Comparison of ENCODE assay signal across 1 cellular context in the genomic region with DNA sequence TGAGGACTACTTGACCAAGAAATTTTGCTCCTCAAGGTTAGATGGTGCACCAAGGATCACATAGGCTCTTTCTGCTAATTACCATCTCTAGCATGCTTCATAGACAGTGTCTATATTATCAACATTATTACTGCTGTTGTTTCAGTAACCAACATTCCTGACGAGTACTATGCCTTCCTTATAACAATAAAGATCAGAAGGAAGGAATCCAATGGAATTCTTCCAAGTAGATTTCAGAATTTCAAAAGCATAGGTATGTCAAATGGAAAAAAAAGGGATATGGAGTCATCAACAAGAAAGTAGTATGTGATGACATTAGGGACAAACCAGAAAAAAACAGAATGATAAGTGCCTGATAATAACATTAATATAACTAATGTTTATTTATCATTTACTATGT.
TF ChIP-seq lines count a peak whose summit lies in the region.

No MANE protein-coding gene starts in this region.

TF ChIP-seq in K562, 482 proteins besides CTCF, POLR2A, EP300 and RAD21:
- TF ChIP-seq MLX (CRISPR knock-in tag; conservative IDR thresholded peaks at IDR 0.05) (no peak), ZBTB26 (CRISPR knock-in tag; IDR thresholded peaks at IDR 0.05) (no peak)
- TF ChIP-seq, protein P1, sequence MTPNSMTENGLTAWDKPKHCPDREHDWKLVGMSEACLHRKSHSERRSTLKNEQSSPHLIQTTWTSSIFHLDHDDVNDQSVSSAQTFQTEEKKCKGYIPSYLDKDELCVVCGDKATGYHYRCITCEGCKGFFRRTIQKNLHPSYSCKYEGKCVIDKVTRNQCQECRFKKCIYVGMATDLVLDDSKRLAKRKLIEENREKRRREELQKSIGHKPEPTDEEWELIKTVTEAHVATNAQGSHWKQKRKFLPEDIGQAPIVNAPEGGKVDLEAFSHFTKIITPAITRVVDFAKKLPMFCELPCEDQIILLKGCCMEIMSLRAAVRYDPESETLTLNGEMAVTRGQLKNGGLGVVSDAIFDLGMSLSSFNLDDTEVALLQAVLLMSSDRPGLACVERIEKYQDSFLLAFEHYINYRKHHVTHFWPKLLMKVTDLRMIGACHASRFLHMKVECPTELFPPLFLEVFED (CRISPR knock-in tag; conservative IDR thresholded peaks at IDR 0.05): no peak
TF ChIP-seq in K562: peak in this region for 0.
